In the genomic region with DNA sequence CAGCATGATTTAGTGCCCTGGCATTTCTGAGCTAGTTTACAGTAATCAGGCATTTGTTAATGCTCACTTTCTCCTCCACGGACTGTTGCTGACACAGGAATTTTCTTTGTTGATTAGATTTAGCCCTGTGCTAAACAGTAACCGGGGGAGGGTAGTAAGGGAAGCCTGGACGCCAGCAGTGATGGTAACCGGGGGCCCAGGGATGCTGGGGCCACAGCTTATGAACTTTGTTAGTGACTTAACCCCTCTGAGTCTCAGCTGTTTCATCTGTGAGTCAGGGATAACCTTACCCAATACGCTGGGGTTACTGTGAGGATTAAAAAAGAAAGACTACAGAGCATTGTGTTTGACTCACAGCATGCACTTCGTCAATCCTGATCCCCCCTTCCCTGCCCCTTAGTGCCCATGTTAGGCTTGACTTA, we compare ENCODE assay signal across 14 cellular contexts. TPM values are rescaled to one million over a fixed set of nuclear protein-coding genes. Genes with fewer than 3 reads are reported as not detected.
A peak's percentile ranks its signal among the peaks of the same experiment; 100 is the strongest.
DNase-seq lines count a peak whose midpoint lies in the region; ATAC-seq and TF ChIP-seq lines count a peak whose summit lies in the region.
"Had no signal": no experiment of that assay in that cellular context is flagged by ENCODE, and none has a peak within 500 bp of the region (broad histone marks: within the 10 kb centered on the region; RNA-seq: fewer than 3 reads in every experiment).

No MANE protein-coding gene starts in this region.

- peaks cover 0 to 14% (median 0%) of the 10 kb centered on the region in 5 donors for H3K27me3 Mint-ChIP-seq in naive thymus-derived CD4-positive, alpha-beta T cell

- H2AK5ac ChIP-seq in trophoblast cell (ENCODE audit: low read length): no peak overlapping the region

- no peak for ATAC-seq in GM21737 (IDR thresholded peaks at IDR 0.05; ENCODE audit: unreplicated experiment)
- ATAC-seq in naive thymus-derived CD4-positive, alpha-beta T cell: no peak
- ATAC-seq in GM21381 (IDR thresholded peaks at IDR 0.05; ENCODE audit: unreplicated experiment): no peak
- ATAC-seq: CD8-positive, alpha-beta T cell; GM12878 had no signal

- no peak overlapping the region for H2BK120ac ChIP-seq in trophoblast cell (ENCODE audit: insufficient read depth, low read length, poor library complexity)

- peaks cover 0 to 4% (median 0%) of the 10 kb centered on the region in 7 donors for H3K4me1 Mint-ChIP-seq in naive thymus-derived CD4-positive, alpha-beta T cell

- DNase-seq in EL (peak; percentile 75), SK-N-MC (ENCODE audit: low read depth, low spot score) (no peak), fibroblast of mammary gland (ENCODE audit: low read depth) (peak; percentile 93), trophoblast cell (peak; percentile 59 to 67), superior temporal gyrus (ENCODE audit: extremely low spot score) (no peak)
- DNase-seq in naive thymus-derived CD4-positive, alpha-beta T cell: no peak
- DNase-seq: activated naive CD4-positive, alpha-beta T cell; CD8-positive, alpha-beta T cell; NCI-H2171; retina; SHP77 treated with DMSO at 0.1 percent for 48 hours had no signal

- intact Hi-C loops in naive thymus-derived CD4-positive, alpha-beta T cell (cut with micrococcal nuclease): no loop called here

- H3K27ac Mint-ChIP-seq in naive thymus-derived CD4-positive, alpha-beta T cell: no peak overlapping the region
- H3K27ac Mint-ChIP-seq: CD8-positive, alpha-beta T cell had no signal

- CTCF ChIA-PET in naive thymus-derived CD4-positive, alpha-beta T cell (lab: Charles Lee): no interaction called here

- H3K9me3 Mint-ChIP-seq in naive thymus-derived CD4-positive, alpha-beta T cell: no peaks in the 10 kb centered on the region
- H3K9me3 Mint-ChIP-seq: CD8-positive, alpha-beta T cell had no signal

- no peak for TF ChIP-seq CTCF in fibroblast of mammary gland (conservative IDR thresholded peaks at IDR 0.05; ENCODE audit: control insufficient read depth, insufficient read depth, low read depth, low read length)

- H2AFZ ChIP-seq in trophoblast cell (ENCODE audit: insufficient read depth, low read length, poor library complexity): no peak overlapping the region

- no peak overlapping the region for H4K12ac ChIP-seq in trophoblast cell (ENCODE audit: low read depth, low read length)

- no peaks in the 10 kb centered on the region for H3K27me3 ChIP-seq in trophoblast cell (ENCODE audit: insufficient read depth, low read length)
- no peaks in the 10 kb centered on the region for H3K27me3 ChIP-seq in naive thymus-derived CD4-positive, alpha-beta T cell (ENCODE audit: control insufficient read depth in 2 of 2, insufficient read depth in 2 of 2, low read length in 2 of 2)

- no peak overlapping the region for H4K91ac ChIP-seq in trophoblast cell (ENCODE audit: low read depth, low read length)

- peaks cover 0 to 2% (median 0%) of the 10 kb centered on the region in 5 donors for H3K36me3 Mint-ChIP-seq in naive thymus-derived CD4-positive, alpha-beta T cell
- H3K36me3 Mint-ChIP-seq: CD8-positive, alpha-beta T cell had no signal

- H4K8ac ChIP-seq in trophoblast cell (ENCODE audit: low read depth, low read length): no peak overlapping the region

- H3K4me1 ChIP-seq in trophoblast cell (ENCODE audit: control insufficient read depth in 1 of 2, insufficient read depth in 2 of 2, low read length in 2 of 2): peaks cover 29 to 42% of the 10 kb centered on the region in 2 experiments
- H3K4me1 ChIP-seq in naive thymus-derived CD4-positive, alpha-beta T cell (ENCODE audit: control insufficient read depth in 2 of 2, insufficient read depth in 2 of 2, low read length in 2 of 2): no peaks in the 10 kb centered on the region

- no peak overlapping the region for H3K18ac ChIP-seq in trophoblast cell (ENCODE audit: low read length)

- H3K4me3 Mint-ChIP-seq in naive thymus-derived CD4-positive, alpha-beta T cell: no peak overlapping the region
- H3K4me3 Mint-ChIP-seq: CD8-positive, alpha-beta T cell had no signal

- H3K79me2 ChIP-seq in trophoblast cell (ENCODE audit: control insufficient read depth, insufficient read depth, low read length, poor library complexity): peaks cover 1% of the 10 kb centered on the region

- H3K27ac ChIP-seq in SK-N-MC (no peak overlapping the region), trophoblast cell (ENCODE audit: low read depth, low read length) (no peak overlapping the region)
- no peak overlapping the region for H3K27ac ChIP-seq in naive thymus-derived CD4-positive, alpha-beta T cell (ENCODE audit: low read depth, low read length)

- no peak overlapping the region for H3K23ac ChIP-seq in trophoblast cell (ENCODE audit: low read length)

- H3K4me2 ChIP-seq in trophoblast cell (ENCODE audit: low read length): no peak overlapping the region

- POLR2A ChIA-PET in naive thymus-derived CD4-positive, alpha-beta T cell (lab: Charles Lee): no interaction called here

- H3K14ac ChIP-seq in trophoblast cell (ENCODE audit: low read length): no peak overlapping the region

- H3K9ac ChIP-seq in SK-N-MC (ENCODE audit: insufficient read length) (no peak overlapping the region), trophoblast cell (ENCODE audit: low read length) (no peak overlapping the region)

- WGBS in trophoblast cell (ENCODE audit: extremely low coverage, insufficient coverage, insufficient read length): no CpG with 5 or more reads among the region's 6 CpGs

- H3K36me3 ChIP-seq in SK-N-MC (ENCODE audit: insufficient read depth, low read length) (no peaks in the 10 kb centered on the region), trophoblast cell (ENCODE audit: control insufficient read depth in 1 of 2, insufficient read depth in 2 of 2, low read length in 2 of 2) (peaks cover 0 to 2% of the 10 kb centered on the region in 2 experiments)
- no peaks in the 10 kb centered on the region for H3K36me3 ChIP-seq in naive thymus-derived CD4-positive, alpha-beta T cell (ENCODE audit: control insufficient read depth in 2 of 3, insufficient read depth in 3 of 3, low read length in 3 of 3)

- H2BK12ac ChIP-seq in trophoblast cell (ENCODE audit: low read length): peak overlapping the region; percentile 35

- H2BK5ac ChIP-seq in trophoblast cell (ENCODE audit: low read depth, low read length, poor library complexity): no peak overlapping the region

- H3K4me3 ChIP-seq in SK-N-MC: peak overlapping the region; percentile 19; the same call in 1 of the 2 replicates
- no peak overlapping the region for H3K4me3 ChIP-seq in fibroblast of mammary gland (ENCODE audit: control insufficient read depth, low read depth, low read length)
- H3K4me3 ChIP-seq in trophoblast cell (ENCODE audit: low read depth, low read length): no peak overlapping the region
- no peak overlapping the region for H3K4me3 ChIP-seq in naive thymus-derived CD4-positive, alpha-beta T cell (ENCODE audit: low read length)
- H3K4me3 ChIP-seq: GM12878 had no signal

- H3K9me3 ChIP-seq in SK-N-MC (ENCODE audit: low read depth, low read length) (no peaks in the 10 kb centered on the region), trophoblast cell (ENCODE audit: insufficient read depth, low read depth, low read length) (peaks cover 4% of the 10 kb centered on the region)
- no peaks in the 10 kb centered on the region for H3K9me3 ChIP-seq in naive thymus-derived CD4-positive, alpha-beta T cell (ENCODE audit: control insufficient read depth in 2 of 3, low read length in 3 of 3)

- no peak overlapping the region for H3K4ac ChIP-seq in trophoblast cell (ENCODE audit: low read depth, low read length)

- peaks cover 16% of the 10 kb centered on the region for H3K79me1 ChIP-seq in trophoblast cell (ENCODE audit: low read length)

RNA-seq across cellular contexts. Expression of a gene that starts 33.5 kb away (rescaled TPM):
- 6.9 and 7.0 TPM in 2 replicates for polyA plus RNA-seq in trophoblast cell (2013)
- total RNA-seq in naive thymus-derived CD4-positive, alpha-beta T cell: 1 to 10 TPM; 5.4 to 6.5 (median 6.2) TPM
- polyA plus RNA-seq in naive thymus-derived CD4-positive, alpha-beta T cell: under 1 TPM; 0.59 to 0.71 TPM

Comparison
In these comparisons a context has a peak if more than half of its experiments do, and no peak if none do; other contexts are left out.
1. DNase-seq: peak in EL (single experiment), fibroblast of mammary gland (single experiment) and trophoblast cell (2 of 2); none in SK-N-MC (single experiment), superior temporal gyrus (single experiment) and naive thymus-derived CD4-positive, alpha-beta T cell (0 of 9).